Comparison of ENCODE assay signal across 9 cellular contexts in the genomic region with DNA sequence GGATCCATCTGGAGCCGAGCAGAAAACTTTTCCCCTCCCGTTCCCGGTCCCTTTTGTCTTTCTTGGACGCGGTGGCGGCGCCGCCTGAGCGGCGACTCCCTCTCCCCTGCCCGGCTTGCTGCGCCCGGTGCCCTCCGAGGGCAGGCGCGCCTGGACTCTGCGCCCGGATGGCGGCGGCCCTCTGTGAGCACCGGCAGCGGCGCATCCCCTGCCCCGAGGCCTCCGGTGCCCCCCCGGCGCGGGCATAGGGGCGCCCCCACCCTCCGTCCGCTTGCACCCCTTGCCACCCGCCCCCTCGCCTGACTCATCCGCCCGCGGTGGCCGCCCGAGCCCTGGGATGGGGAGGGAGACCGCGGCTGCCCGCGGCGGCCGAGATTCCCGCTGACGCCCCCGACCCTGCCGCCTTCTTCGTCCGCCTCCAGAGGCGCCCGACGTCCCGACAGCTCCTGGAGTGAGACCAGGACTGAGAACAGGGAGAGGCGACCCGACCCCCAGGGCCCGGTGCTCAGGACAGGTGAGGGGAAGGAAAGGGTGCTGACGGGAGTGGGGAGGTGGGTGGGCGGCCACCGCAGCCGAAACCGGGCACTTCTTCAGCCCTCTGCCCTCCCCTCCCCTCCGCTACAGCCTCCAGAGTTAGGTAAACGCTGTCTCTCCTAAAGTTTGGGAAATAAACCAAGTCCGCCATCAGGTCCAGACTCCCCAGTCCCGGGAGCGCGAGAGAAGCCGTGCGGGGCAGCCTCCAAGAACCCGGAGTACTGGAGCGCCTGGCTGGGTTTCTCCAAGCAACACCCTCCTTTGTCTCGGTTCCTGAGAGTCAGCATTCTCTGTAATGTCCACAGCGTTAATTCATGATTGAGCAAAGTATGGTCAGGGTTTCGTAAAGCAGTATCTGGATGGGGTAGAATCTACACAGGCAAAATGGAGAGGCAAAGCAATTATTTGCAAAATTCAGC. TPM values are rescaled to one million over a fixed set of nuclear protein-coding genes. Genes with fewer than 3 reads are reported as not detected.
A peak's percentile ranks its signal among the peaks of the same experiment; 100 is the strongest.
DNase-seq lines count a peak whose midpoint lies in the region; ATAC-seq and TF ChIP-seq lines count a peak whose summit lies in the region.
"Had no signal": no experiment of that assay in that cellular context is flagged by ENCODE, and none has a peak within 500 bp of the region (broad histone marks: within the 10 kb centered on the region; RNA-seq: fewer than 3 reads in every experiment).

A gene (plus strand): TSS at position 7 of the 953 bp plus-strand sequence. CDS start 74,406 bp downstream, outside the sequence.

- H3K27ac ChIP-seq in KOPT-K1 (ENCODE audit: low read depth, low read length, poor library complexity, severe bottlenecking), result peak within 1 kb of the TSS; percentile 51
- H3K27ac ChIP-seq: C4-2B had no signal

- H3K4me1 Mint-ChIP-seq in nephron, result peaks cover 29% of the 10 kb centered on the region
- peaks cover 10% of the 10 kb centered on the region for H3K4me1 Mint-ChIP-seq in type B pancreatic cell (ENCODE audit: unreplicated experiment)

- no peaks in the 10 kb centered on the region for H3K9me3 ChIP-seq in KOPT-K1 (ENCODE audit: insufficient read depth, low read length, poor library complexity, severe bottlenecking)

- no peaks in the 10 kb centered on the region for H3K9me3 Mint-ChIP-seq in nephron
- peaks cover 4% of the 10 kb centered on the region for H3K9me3 Mint-ChIP-seq in type B pancreatic cell

- TF ChIP-seq CTCF in fibroblast of villous mesenchyme (IDR thresholded peaks at IDR 0.05; ENCODE audit: insufficient read depth, low read depth, low read length) (no peak), nephron (IDR thresholded peaks at IDR 0.05; ENCODE audit: unreplicated experiment in 3 of 3) (peak in 2 of 3 experiments; percentile 6 to 23), type B pancreatic cell (conservative IDR thresholded peaks at IDR 0.05) (peak; percentile 52)

- peak within 1 kb of the TSS; percentile 78 for H3K4me3 ChIP-seq in fibroblast of villous mesenchyme (ENCODE audit: low read depth, low read length)

- ATAC-seq in GM21360 (IDR thresholded peaks at IDR 0.05; ENCODE audit: unreplicated experiment), result no peak

- H3K4me3 Mint-ChIP-seq in nephron (peak within 1 kb of the TSS; percentile 83 to 91 (median 89)), type B pancreatic cell (peak within 1 kb of the TSS; percentile 90)

- H3K27me3 Mint-ChIP-seq in nephron (ENCODE audit: low read depth) (peaks cover 32% of the 10 kb centered on the region), type B pancreatic cell (peaks cover 58% of the 10 kb centered on the region)

- H3K27ac Mint-ChIP-seq in nephron (peak within 1 kb of the TSS; percentile 71 to 84 (median 76)), type B pancreatic cell (peak within 1 kb of the TSS; percentile 65)

- H3K36me3 Mint-ChIP-seq in nephron (ENCODE audit: low read depth) (no peaks in the 10 kb centered on the region), type B pancreatic cell (no peaks in the 10 kb centered on the region)

- DNase-seq in NCI-H1105 treated with DMSO at 0.1 percent for 48 hours (lab: John Stamatoyannopoulos, UW) (peak; percentile 38), NCI-H1105 (lab: John Stamatoyannopoulos, UW) (no peak), activated T-helper 1 cell treated with Interleukin-2 at 50 U/mL for 16 hours (ENCODE audit: low read depth) (peak; percentile 35), fibroblast of villous mesenchyme (ENCODE audit: low read depth) (peak; percentile 76), type B pancreatic cell (ENCODE audit: extremely low spot score, unreplicated experiment) (no peak)

- H3K36me3 ChIP-seq in KOPT-K1 (ENCODE audit: insufficient read depth, low read length), result no peaks in the 10 kb centered on the region

RNA-seq across cellular contexts. Expression of the gene that starts here (rescaled TPM):
- 43.6 and 47.7 TPM in 2 replicates for total RNA-seq in fibroblast of villous mesenchyme
- 18.4 and 19.2 TPM in 2 replicates for total RNA-seq in type B pancreatic cell (ENCODE audit: low replicate concordance)

Comparison
In these comparisons a context has a peak if more than half of its experiments do, and no peak if none do; other contexts are left out.
1. DNase-seq: peak in NCI-H1105 treated with DMSO at 0.1 percent for 48 hours (single experiment), activated T-helper 1 cell treated with Interleukin-2 at 50 U/mL for 16 hours (single experiment) and fibroblast of villous mesenchyme (single experiment); none in NCI-H1105 (single experiment) and type B pancreatic cell (single experiment).